ENCODE assay signal across 8 cellular contexts in genomic region chr5:122774861-122775712, GRCh38. TPM values are rescaled to one million over a fixed set of nuclear protein-coding genes. Genes with fewer than 3 reads are reported as not detected.
A peak's percentile ranks its signal among the peaks of the same experiment; 100 is the strongest.
DNase-seq lines count a peak whose midpoint lies in the region; ATAC-seq and TF ChIP-seq lines count a peak whose summit lies in the region.

A gene with protein sequence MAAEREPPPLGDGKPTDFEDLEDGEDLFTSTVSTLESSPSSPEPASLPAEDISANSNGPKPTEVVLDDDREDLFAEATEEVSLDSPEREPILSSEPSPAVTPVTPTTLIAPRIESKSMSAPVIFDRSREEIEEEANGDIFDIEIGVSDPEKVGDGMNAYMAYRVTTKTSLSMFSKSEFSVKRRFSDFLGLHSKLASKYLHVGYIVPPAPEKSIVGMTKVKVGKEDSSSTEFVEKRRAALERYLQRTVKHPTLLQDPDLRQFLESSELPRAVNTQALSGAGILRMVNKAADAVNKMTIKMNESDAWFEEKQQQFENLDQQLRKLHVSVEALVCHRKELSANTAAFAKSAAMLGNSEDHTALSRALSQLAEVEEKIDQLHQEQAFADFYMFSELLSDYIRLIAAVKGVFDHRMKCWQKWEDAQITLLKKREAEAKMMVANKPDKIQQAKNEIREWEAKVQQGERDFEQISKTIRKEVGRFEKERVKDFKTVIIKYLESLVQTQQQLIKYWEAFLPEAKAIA (plus strand): TSS chr5:122775080. CDS start chr5:122775104, 24 bp downstream.

- CTCF ChIA-PET in RWPE1 (lab: Yijun Ruan, JAX): interaction anchor here (0.8 to 1.3 kb wide), 2 partner anchors 70 kb away, joined by 3 to 6 read pairs; partner anchors contain the start of gene SNX24

- no peak for TF ChIP-seq RAD21 in Ishikawa (IDR thresholded peaks at IDR 0.05; ENCODE audit: low read depth)

- H3K27ac ChIP-seq in RWPE1: peak within 1 kb of the TSS; percentile 79

- H3K36me3 Mint-ChIP-seq in activated T-helper 17 cell treated with anti-CD3 and anti-CD28 coated beads, Interleukin-2, amount 50 U/mL, for 72 hours (ENCODE audit: low read depth): peaks cover 3% of the 10 kb centered on the region
- H3K36me3 Mint-ChIP-seq in naive thymus-derived CD8-positive, alpha-beta T cell: peaks cover 0 to 2% (median 0%) of the 10 kb centered on the region in 3 donors

- TF ChIP-seq CTCF in RWPE1 (conservative IDR thresholded peaks at IDR 0.05; ENCODE audit: low read depth) (no peak), fibroblast of mammary gland (conservative IDR thresholded peaks at IDR 0.05; ENCODE audit: control insufficient read depth, insufficient read depth, low read depth, low read length) (no peak)

- H3K4me3 Mint-ChIP-seq in activated T-helper 17 cell treated with anti-CD3 and anti-CD28 coated beads, Interleukin-2, amount 50 U/mL, for 72 hours: peak within 1 kb of the TSS; percentile 99
- peak within 1 kb of the TSS; percentile 93 to 98 (median 96) for H3K4me3 Mint-ChIP-seq in naive thymus-derived CD8-positive, alpha-beta T cell

- peaks cover 25% of the 10 kb centered on the region for H3K4me1 Mint-ChIP-seq in activated T-helper 17 cell treated with anti-CD3 and anti-CD28 coated beads, Interleukin-2, amount 50 U/mL, for 72 hours
- peaks cover 17 to 52% (median 39%) of the 10 kb centered on the region in 4 donors for H3K4me1 Mint-ChIP-seq in naive thymus-derived CD8-positive, alpha-beta T cell

- DNase-seq in DMS79 treated with DMSO at 0.1 percent for 48 hours (lab: John Stamatoyannopoulos, UW): peak; percentile 18
- peak; percentile 90 for DNase-seq in RWPE1 (ENCODE audit: low spot score)
- peak; percentile 78 for DNase-seq in fibroblast of mammary gland (ENCODE audit: low read depth)
- DNase-seq in naive thymus-derived CD8-positive, alpha-beta T cell: peak; percentile 83 to 92 (median 90)
- DNase-seq in stimulated activated naive CD4-positive, alpha-beta T cell (lab: John Stamatoyannopoulos, UW): peak; percentile 78 to 94 (median 88)

- H3K9me3 Mint-ChIP-seq in activated T-helper 17 cell treated with anti-CD3 and anti-CD28 coated beads, Interleukin-2, amount 50 U/mL, for 72 hours: no peaks in the 10 kb centered on the region
- no peaks in the 10 kb centered on the region for H3K9me3 Mint-ChIP-seq in naive thymus-derived CD8-positive, alpha-beta T cell

- H3K27me3 Mint-ChIP-seq in activated T-helper 17 cell treated with anti-CD3 and anti-CD28 coated beads, Interleukin-2, amount 50 U/mL, for 72 hours: no peaks in the 10 kb centered on the region
- peaks cover 0 to 5% (median under 1%) of the 10 kb centered on the region in 5 donors for H3K27me3 Mint-ChIP-seq in naive thymus-derived CD8-positive, alpha-beta T cell

- ATAC-seq in GM21576 (IDR thresholded peaks at IDR 0.05; ENCODE audit: unreplicated experiment): peak; percentile 84
- peak; percentile 93 for ATAC-seq in activated T-helper 17 cell treated with anti-CD3 and anti-CD28 coated beads, Interleukin-2, amount 50 U/mL, for 72 hours (replicated peaks)
- ATAC-seq in naive thymus-derived CD8-positive, alpha-beta T cell: peak; percentile 86 to 89

- TF ChIP-seq EP300 in Ishikawa (IDR thresholded peaks at IDR 0.05; ENCODE audit: borderline replicate concordance): no peak

- POLR2A ChIA-PET in RWPE1 (lab: Yijun Ruan, JAX; ENCODE audit: low non-redundant PET): no interaction called here
- POLR2A ChIA-PET in naive thymus-derived CD8-positive, alpha-beta T cell (lab: Charles Lee): interaction anchor here (0.9 to 2.6 kb wide), 7 partner anchors 10 to 737 kb away, joined by 3 to 17 read pairs (median 6); partner anchors contain the start of genes CEP120, CSNK1G3 and SNX24

- peak within 1 kb of the TSS; percentile 97 for H3K4me3 ChIP-seq in fibroblast of mammary gland (ENCODE audit: control insufficient read depth, low read depth, low read length)

- peak within 1 kb of the TSS; percentile 96 for H3K27ac Mint-ChIP-seq in activated T-helper 17 cell treated with anti-CD3 and anti-CD28 coated beads, Interleukin-2, amount 50 U/mL, for 72 hours
- H3K27ac Mint-ChIP-seq in naive thymus-derived CD8-positive, alpha-beta T cell: peak within 1 kb of the TSS; percentile 94 to 97 (median 96)

TF ChIP-seq in Ishikawa, 13 proteins besides CTCF, POLR2A, EP300 and RAD21:
- TF ChIP-seq ZBTB7A (IDR thresholded peaks at IDR 0.05; ENCODE audit: low read depth): peak; percentile 56; the same call in 1 of the 2 replicates
- TF ChIP-seq CEBPB (IDR thresholded peaks at IDR 0.05): no peak
- no peak for TF ChIP-seq EGR1 (IDR thresholded peaks at IDR 0.05)
- TF ChIP-seq YY1 (IDR thresholded peaks at IDR 0.05; ENCODE audit: low read depth): peak; percentile 92
- TF ChIP-seq TCF12 (IDR thresholded peaks at IDR 0.05; ENCODE audit: low read depth): peak; percentile 51; the same call in 1 of the 2 replicates
- peak; percentile 76 for TF ChIP-seq MAX (IDR thresholded peaks at IDR 0.05)
- TF ChIP-seq FOXM1 (IDR thresholded peaks at IDR 0.05; ENCODE audit: borderline replicate concordance, low read depth): no peak
- peak; percentile 22; the same call in 1 of the 2 replicates for TF ChIP-seq TEAD4 (IDR thresholded peaks at IDR 0.05)
- TF ChIP-seq NFIC (IDR thresholded peaks at IDR 0.05): no peak
- TF ChIP-seq, protein P1, sequence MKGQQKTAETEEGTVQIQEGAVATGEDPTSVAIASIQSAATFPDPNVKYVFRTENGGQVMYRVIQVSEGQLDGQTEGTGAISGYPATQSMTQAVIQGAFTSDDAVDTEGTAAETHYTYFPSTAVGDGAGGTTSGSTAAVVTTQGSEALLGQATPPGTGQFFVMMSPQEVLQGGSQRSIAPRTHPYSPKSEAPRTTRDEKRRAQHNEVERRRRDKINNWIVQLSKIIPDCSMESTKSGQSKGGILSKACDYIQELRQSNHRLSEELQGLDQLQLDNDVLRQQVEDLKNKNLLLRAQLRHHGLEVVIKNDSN (IDR thresholded peaks at IDR 0.05): peak; percentile 95
- no peak for TF ChIP-seq CREB1 (IDR thresholded peaks at IDR 0.05; ENCODE audit: low read depth)
- TF ChIP-seq TAF1 (IDR thresholded peaks at IDR 0.05; ENCODE audit: low read depth): peak; percentile 87
- no peak for TF ChIP-seq REST (IDR thresholded peaks at IDR 0.05; ENCODE audit: low read depth)
TF ChIP-seq in Ishikawa: peak in this region for 7.

RNA-seq across cellular contexts. Expression of the gene that starts here (rescaled TPM):
- total RNA-seq in activated T-helper 17 cell treated with anti-CD3 and anti-CD28 coated beads, Interleukin-2, amount 50 U/mL, for 72 hours: 10 to 100 TPM; 38.3 to 47.5 TPM
- 10 to 100 TPM; 58.2 to 72.2 TPM for total RNA-seq in naive thymus-derived CD8-positive, alpha-beta T cell
- 10 to 100 TPM; 47.6 to 76.5 (median 58.0) TPM for polyA plus RNA-seq in naive thymus-derived CD8-positive, alpha-beta T cell

Comparison
In these comparisons a context has a peak if more than half of its experiments do, and no peak if none do; other contexts are left out.
1. Peak in every context shown above with its lines: DNase-seq, ATAC-seq, H3K4me3 ChIP-seq and H3K27ac ChIP-seq.
2. DNase-seq: peak in every context shown above with its lines; median percentile 90 in RWPE1; 90 in naive thymus-derived CD8-positive, alpha-beta T cell; 88 in stimulated activated naive CD4-positive, alpha-beta T cell; 78 in fibroblast of mammary gland; 18 in DMS79 treated with DMSO at 0.1 percent for 48 hours.